ENCODE assay signal across 22 cellular contexts in genomic region chr4:186196063-186196462, GRCh38. TPM values are rescaled to one million over a fixed set of nuclear protein-coding genes. Genes with fewer than 3 reads are reported as not detected.
DNase-seq lines count a peak whose midpoint lies in the region; ATAC-seq and TF ChIP-seq lines count a peak whose summit lies in the region.
"Had no signal": no experiment of that assay in that cellular context is flagged by ENCODE, and none has a peak within 500 bp of the region (broad histone marks: within the 10 kb centered on the region; RNA-seq: fewer than 3 reads in every experiment).

No MANE protein-coding gene starts in this region.

- no peak for DNase-seq in CD4-positive, alpha-beta T cell
- no peak for DNase-seq in CD8-positive, alpha-beta T cell
- DNase-seq in effector memory CD8-positive, alpha-beta T cell: no peak
- DNase-seq in osteoblast (ENCODE audit: insufficient read length, low spot score, missing footprints) (peak; percentile 23), heart left ventricle (no peak), hypothalamus (lab: John Stamatoyannopoulos, UW) (no peak)
- DNase-seq: DMS153, DND-41, GM23248, H9, NCI-H1092, NCI-H1417 treated with DMSO at 0.1 percent for 48 hours, NCI-H1694 treated with DMSO at 0.1 percent for 48 hours, NCI-H2081, NCI-H2227 treated with DMSO at 0.1 percent for 48 hours, NCI-H526 treated with DMSO at 0.1 percent for 48 hours, SHP77 treated with DMSO at 0.1 percent for 48 hours had no signal

- peaks cover 49% of the 10 kb centered on the region for H3K36me3 Mint-ChIP-seq in CD4-positive, alpha-beta T cell (ENCODE audit: low read depth)
- H3K36me3 Mint-ChIP-seq in CD8-positive, alpha-beta T cell: peaks cover 32% of the 10 kb centered on the region
- H3K36me3 Mint-ChIP-seq in effector memory CD8-positive, alpha-beta T cell (ENCODE audit: insufficient read depth): peaks cover 33% of the 10 kb centered on the region

- CTCF ChIA-PET in CD4-positive, alpha-beta T cell (lab: Charles Lee): no interaction called here
- CTCF ChIA-PET in CD8-positive, alpha-beta T cell (lab: Charles Lee): no interaction called here

- peaks cover 47% of the 10 kb centered on the region for H3K4me1 Mint-ChIP-seq in CD4-positive, alpha-beta T cell (ENCODE audit: low read depth)
- peaks cover 38% of the 10 kb centered on the region for H3K4me1 Mint-ChIP-seq in CD8-positive, alpha-beta T cell (ENCODE audit: low read depth)
- H3K4me1 Mint-ChIP-seq in effector memory CD8-positive, alpha-beta T cell (ENCODE audit: low read depth in 2 of 2): peaks cover 16 to 22% of the 10 kb centered on the region in 2 donors

- H3K27me3 Mint-ChIP-seq in CD4-positive, alpha-beta T cell: no peaks in the 10 kb centered on the region
- no peaks in the 10 kb centered on the region for H3K27me3 Mint-ChIP-seq in CD8-positive, alpha-beta T cell (ENCODE audit: low read depth)
- H3K27me3 Mint-ChIP-seq in effector memory CD8-positive, alpha-beta T cell: no peaks in the 10 kb centered on the region
- H3K27me3 Mint-ChIP-seq: B cell had no signal

- WGBS in heart left ventricle, 4 donors: 94 to 97% (median 95%) methylated on average over 6 of the region's 6 CpGs

- H3K4me3 ChIP-seq in CD8-positive, alpha-beta T cell (ENCODE audit: low read depth, low read length): no peak overlapping the region
- H3K4me3 ChIP-seq in osteoblast (ENCODE audit: insufficient read depth, low read length): no peak overlapping the region
- H3K4me3 ChIP-seq in heart left ventricle: no peak overlapping the region
- H3K4me3 ChIP-seq: A549, GM23248 had no signal

- H3K79me2 ChIP-seq in osteoblast (ENCODE audit: insufficient read depth, low read length): peaks cover 20% of the 10 kb centered on the region

- no peak overlapping the region for H2AFZ ChIP-seq in osteoblast (ENCODE audit: low read length)
- H2AFZ ChIP-seq: GM23248 had no signal

- no peak for TF ChIP-seq POLR2A in heart left ventricle (IDR thresholded peaks at IDR 0.05)

- no peak overlapping the region for H3K4me2 ChIP-seq in osteoblast (ENCODE audit: insufficient read depth, low read length)
- H3K4me2 ChIP-seq: A549 had no signal

- H3K27ac ChIP-seq in CD4-positive, alpha-beta T cell (ENCODE audit: low read depth, low read length): no peak overlapping the region
- H3K27ac ChIP-seq in CD8-positive, alpha-beta T cell (ENCODE audit: low read depth, low read length): no peak overlapping the region
- H3K27ac ChIP-seq in osteoblast (ENCODE audit: low read depth, low read length) (no peak overlapping the region), heart left ventricle (no peak overlapping the region)
- H3K27ac ChIP-seq: A549, C4-2B, GM23248 had no signal

- POLR2A ChIA-PET in CD4-positive, alpha-beta T cell (lab: Charles Lee): no interaction called here
- POLR2A ChIA-PET in CD8-positive, alpha-beta T cell (lab: Charles Lee): no interaction called here

- H3K27me3 ChIP-seq in CD4-positive, alpha-beta T cell (ENCODE audit: control insufficient read depth, insufficient read depth, low read length): no peaks in the 10 kb centered on the region
- H3K27me3 ChIP-seq in CD8-positive, alpha-beta T cell (ENCODE audit: insufficient read depth, low read length): no peaks in the 10 kb centered on the region
- H3K27me3 ChIP-seq in osteoblast (ENCODE audit: insufficient read depth, low read length) (no peaks in the 10 kb centered on the region), heart left ventricle (no peaks in the 10 kb centered on the region)

- intact Hi-C loops in CD4-positive, alpha-beta T cell (cut with DNase I, micrococcal nuclease): loop anchor here in 1 of 2 experiments (10.0 kb wide), 3 partner anchors 721 to 991 kb away; partner anchors contain the start of genes ANKRD37, CCDC110, CFAP97 and LRP2BP
- intact Hi-C loops in CD8-positive, alpha-beta T cell (cut with DNase I, micrococcal nuclease): loop anchor here (10.0 kb wide), 6 partner anchors 771 to 1721 kb away; partner anchors contain the start of genes ACSL1 (in 1 of the 2), ANKRD37 (in 1 of the 2), CASP3 (in 1 of the 2) and CFAP97 (in 1 of the 2)
- intact Hi-C loops in heart left ventricle (cut with DNase I): loop anchor here in 1 of 10 donors (10.0 kb wide), 1 partner anchor 51 kb away; no protein-coding TSS in a partner anchor

- no peak for ATAC-seq in CD4-positive, alpha-beta T cell (ENCODE audit: poor library complexity)
- no peak for ATAC-seq in CD8-positive, alpha-beta T cell
- no peak for ATAC-seq in effector memory CD8-positive, alpha-beta T cell (replicated peaks)
- ATAC-seq in HG02759 (IDR thresholded peaks at IDR 0.05; ENCODE audit: unreplicated experiment) (no peak), heart left ventricle (no peak)
- ATAC-seq: A549, Panc1 had no signal

- H3K4me3 Mint-ChIP-seq in CD4-positive, alpha-beta T cell: peak overlapping the region; percentile 12
- no peak overlapping the region for H3K4me3 Mint-ChIP-seq in CD8-positive, alpha-beta T cell
- H3K4me3 Mint-ChIP-seq in effector memory CD8-positive, alpha-beta T cell: no peak overlapping the region
- H3K4me3 Mint-ChIP-seq: B cell, H9 had no signal

- H3K36me3 ChIP-seq in CD8-positive, alpha-beta T cell (ENCODE audit: insufficient read depth, low read length): no peaks in the 10 kb centered on the region
- peaks cover 3% of the 10 kb centered on the region for H3K36me3 ChIP-seq in osteoblast (ENCODE audit: insufficient read depth, low read length)
- peaks cover 0 to 56% (median 29%) of the 10 kb centered on the region in 9 donors for H3K36me3 ChIP-seq in heart left ventricle

- peak overlapping the region; percentile 24 for H3K27ac Mint-ChIP-seq in CD4-positive, alpha-beta T cell
- H3K27ac Mint-ChIP-seq in CD8-positive, alpha-beta T cell: peak overlapping the region; percentile 5
- peak overlapping the region; percentile 12 to 56 for H3K27ac Mint-ChIP-seq in effector memory CD8-positive, alpha-beta T cell
- H3K27ac Mint-ChIP-seq: H9 had no signal

- no peak for TF ChIP-seq CTCF in CD4-positive, alpha-beta T cell (IDR thresholded peaks at IDR 0.05)
- TF ChIP-seq CTCF in CD8-positive, alpha-beta T cell (IDR thresholded peaks at IDR 0.05): no peak
- TF ChIP-seq CTCF in osteoblast (IDR thresholded peaks at IDR 0.05; ENCODE audit: extremely low read depth, low read depth, low read length) (no peak), heart left ventricle (IDR thresholded peaks at IDR 0.05) (no peak)

- no peaks in the 10 kb centered on the region for H3K9me3 ChIP-seq in CD4-positive, alpha-beta T cell (ENCODE audit: control insufficient read depth, low read length)
- H3K9me3 ChIP-seq in CD8-positive, alpha-beta T cell (ENCODE audit: low read length): no peaks in the 10 kb centered on the region
- no peaks in the 10 kb centered on the region for H3K9me3 ChIP-seq in osteoblast (ENCODE audit: low read depth, low read length)
- H3K9me3 ChIP-seq in heart left ventricle: no peaks in the 10 kb centered on the region
- H3K9me3 ChIP-seq: A549 had no signal

- H3K4me1 ChIP-seq in CD8-positive, alpha-beta T cell (ENCODE audit: insufficient read depth, low read length): peaks cover 9% of the 10 kb centered on the region
- peaks cover 8% of the 10 kb centered on the region for H3K4me1 ChIP-seq in osteoblast (ENCODE audit: insufficient read depth, low read length)
- H3K4me1 ChIP-seq in heart left ventricle: peaks cover 6 to 35% (median 17%) of the 10 kb centered on the region in 12 donors
- H3K4me1 ChIP-seq: A549 had no signal

- no peaks in the 10 kb centered on the region for H4K20me1 ChIP-seq in osteoblast (ENCODE audit: insufficient read depth, low read length)

- H3K9me3 Mint-ChIP-seq in CD4-positive, alpha-beta T cell: no peaks in the 10 kb centered on the region
- no peaks in the 10 kb centered on the region for H3K9me3 Mint-ChIP-seq in CD8-positive, alpha-beta T cell
- H3K9me3 Mint-ChIP-seq in effector memory CD8-positive, alpha-beta T cell: no peaks in the 10 kb centered on the region
- H3K9me3 Mint-ChIP-seq: H9 had no signal

RNA-seq across cellular contexts. Expression of gene CYP4V2, which starts 4.7 kb away (rescaled TPM):
- total RNA-seq in CD4-positive, alpha-beta T cell: 10 to 100 TPM; 12.7 to 12.8 TPM
- total RNA-seq in CD8-positive, alpha-beta T cell: 1 to 10 TPM; 7.9 to 9.9 TPM
- total RNA-seq in osteoblast: 29.0 and 41.8 TPM in 2 replicates
- 10 to 100 TPM; 15.8 to 44.6 (median 28.6) TPM for total RNA-seq in heart left ventricle
- polyA plus RNA-seq in heart left ventricle: 10 to 100 TPM; 14.4 to 17.3 TPM

RNA-seq across cellular contexts. Expression of gene KLKB1, which starts 31.2 kb away (rescaled TPM):
- 1 to 10 TPM; 1.2 TPM for total RNA-seq in CD4-positive, alpha-beta T cell
- total RNA-seq in CD8-positive, alpha-beta T cell: under 1 TPM; 0.25 to 0.35 TPM
- total RNA-seq in osteoblast (under 0.01 TPM in 1 of 2 replicates, not detected in the other), heart left ventricle (1 to 10 TPM in 4 of 9 donors, under 1 TPM in 5; 0.35 to 2.1 (median 1.00) TPM)
- under 1 TPM; 0.33 to 0.72 TPM for polyA plus RNA-seq in heart left ventricle
- total RNA-seq: GM23248 had no signal
- polyA plus RNA-seq: GM23248 had no signal
